ENCODE assay signal across 15 cellular contexts in genomic region chr11:108886608-108887007, GRCh38.
A peak's percentile ranks its signal among the peaks of the same experiment; 100 is the strongest.
DNase-seq lines count a peak whose midpoint lies in the region; ATAC-seq and TF ChIP-seq lines count a peak whose summit lies in the region.
"Had no signal": no experiment of that assay in that cellular context is flagged by ENCODE, and none has a peak within 500 bp of the region (broad histone marks: within the 10 kb centered on the region; RNA-seq: fewer than 3 reads in every experiment).

No MANE protein-coding gene starts in this region.

- 0 out of 2 replicates have a peak, but pooled peaks have one; percentile 35 for ATAC-seq in HCT116
- ATAC-seq in foreskin keratinocyte = peak; percentile 52

- no peaks in the 10 kb centered on the region for H3K9me3 ChIP-seq in HCT116 (ENCODE audit: control insufficient read depth in 1 of 2, insufficient read depth in 1 of 2, low read depth in 1 of 2, low read length in 2 of 2)
- no peaks in the 10 kb centered on the region for H3K9me3 ChIP-seq in adipocyte (ENCODE audit: control insufficient read depth, low read length)
- no peaks in the 10 kb centered on the region for H3K9me3 ChIP-seq in prostate gland
- H3K9me3 ChIP-seq: BLaER1 treated with 17β-estradiol and CSF1 and Interleukin-3, amounts not matched to agents 10 nM and 100 nM; sigmoid colon; SJCRH30 had no signal

- POLR2A ChIA-PET in HCT116 (lab: Charles Lee) = interaction anchor here (0.9 to 1.4 kb wide), 2 partner anchors 9 to 10 kb away, joined by 3 to 8 read pairs; no protein-coding TSS in a partner anchor

- H3K36me3 ChIP-seq in HCT116 (ENCODE audit: control insufficient read depth in 1 of 2, insufficient read depth in 2 of 2, low read length in 2 of 2) (no peaks in the 10 kb centered on the region), adipocyte (ENCODE audit: control insufficient read depth, insufficient read depth, low read length, severe bottlenecking) (no peaks in the 10 kb centered on the region), prostate gland (no peaks in the 10 kb centered on the region)
- H3K36me3 ChIP-seq: BLaER1 treated with 17β-estradiol and CSF1 and Interleukin-3, amounts not matched to agents 10 nM and 100 nM; sigmoid colon; SJCRH30 had no signal

- WGBS in prostate gland = 88% methylated on average over 2 of the region's 2 CpGs

- CTCF ChIA-PET in HCT116 (lab: Charles Lee) = interaction anchor here (1.4 to 2.3 kb wide), 2 partner anchors 10 to 15 kb away, joined by 3 to 10 read pairs; no protein-coding TSS in a partner anchor

- no peak for TF ChIP-seq RAD21 in HCT116 (IDR thresholded peaks at IDR 0.05; ENCODE audit: low read depth)

- TF ChIP-seq POLR2A in HCT116 (IDR thresholded peaks at IDR 0.05; ENCODE audit: borderline replicate concordance, extremely low read depth, insufficient read depth, insufficient read length) (no peak), prostate gland (IDR thresholded peaks at IDR 0.05) (no peak)

- TF ChIP-seq CTCF in AG09309 (IDR thresholded peaks at IDR 0.05; ENCODE audit: control insufficient read depth, insufficient read depth, low read depth, low read length, missing control alignments) = no peak
- no peak for TF ChIP-seq CTCF in HCT116 (IDR thresholded peaks at IDR 0.05 in 2 of 3, conservative IDR thresholded peaks at IDR 0.05 in 1 of 3; ENCODE audit: borderline replicate concordance in 1 of 3, insufficient read depth in 1 of 3, low read depth in 2 of 3, low read length in 2 of 3)
- no peak for TF ChIP-seq CTCF in foreskin keratinocyte (conservative IDR thresholded peaks at IDR 0.05)
- no peak for TF ChIP-seq CTCF in prostate gland (IDR thresholded peaks at IDR 0.05)

- H3K27ac ChIP-seq in HCT116 (ENCODE audit: low read depth, low read length) = peak overlapping the region; percentile 82
- peak overlapping the region; percentile 37 for H3K27ac ChIP-seq in foreskin keratinocyte
- no peak overlapping the region for H3K27ac ChIP-seq in prostate gland
- H3K27ac ChIP-seq: BLaER1 treated with 17β-estradiol and CSF1 and Interleukin-3, amounts not matched to agents 10 nM and 100 nM; sigmoid colon; SJCRH30 had no signal

- intact Hi-C loops in HCT116 (cut with micrococcal nuclease) (no loop called here), prostate gland (cut with DNase I) (no loop called here)

- H3K9me2 ChIP-seq in HCT116 (ENCODE audit: insufficient read depth) = no peaks in the 10 kb centered on the region

- DNase-seq in AG09309 (ENCODE audit: low read depth) (peak; percentile 50), HCT116 (ENCODE audit: low read depth, low spot score) (no peak), adipocyte (ENCODE audit: low read depth) (peak; percentile 31), foreskin keratinocyte (peak in 1 of 2 donors; percentile 24), DMS53 treated with DMSO at 0.1 percent for 48 hours (lab: John Stamatoyannopoulos, UW; ENCODE audit: unreplicated experiment) (no peak), prostate gland (ENCODE audit: low spot score) (no peak), cerebellar nuclear complex (lab: John Stamatoyannopoulos, UW) (no peak), SIG-M5 treated with dmso at 0.1 percent for 504 hours (lab: John Stamatoyannopoulos, UW; ENCODE audit: unreplicated experiment) (no peak)
- DNase-seq: activated B cell treated with CpG ODN at 0.5 μM for 24 hours, head of caudate nucleus, NCI-H146, NCI-H69, sigmoid colon, SJCRH30 had no signal

- H4K20me1 ChIP-seq in HCT116 (ENCODE audit: insufficient read depth) = no peaks in the 10 kb centered on the region

- H3K4me2 ChIP-seq in HCT116 (ENCODE audit: low read length) = peak overlapping the region; percentile 21
- H3K4me2 ChIP-seq: BLaER1 treated with 17β-estradiol and CSF1 and Interleukin-3, amounts not matched to agents 10 nM and 100 nM had no signal

- no peaks in the 10 kb centered on the region for H3K27me3 ChIP-seq in HCT116 (ENCODE audit: insufficient read depth, low read length)
- no peaks in the 10 kb centered on the region for H3K27me3 ChIP-seq in adipocyte (replicated peaks; ENCODE audit: control insufficient read depth, insufficient read depth, low read length)
- H3K27me3 ChIP-seq in foreskin keratinocyte = no peaks in the 10 kb centered on the region
- no peaks in the 10 kb centered on the region for H3K27me3 ChIP-seq in prostate gland (replicated peaks; ENCODE audit: insufficient read depth)
- H3K27me3 ChIP-seq: BLaER1 treated with 17β-estradiol and CSF1 and Interleukin-3, amounts not matched to agents 10 nM and 100 nM; sigmoid colon; SJCRH30 had no signal

- no peak overlapping the region for H3K9ac ChIP-seq in HCT116 (ENCODE audit: low read length)
- H3K9ac ChIP-seq in adipocyte (ENCODE audit: low read length) = no peak overlapping the region
- H3K9ac ChIP-seq: BLaER1 treated with 17β-estradiol and CSF1 and Interleukin-3, amounts not matched to agents 10 nM and 100 nM had no signal

- RAD21 ChIA-PET in HCT116 (lab: Charles Lee; ENCODE audit: low non-redundant PET in 1 of 2, low total read pairs in 2 of 2, uncharacterized antibody in 2 of 2, unreplicated experiment in 2 of 2) = no interaction called here

- no peaks in the 10 kb centered on the region for H3K79me2 ChIP-seq in HCT116 (ENCODE audit: insufficient read depth, low read length)

- BruUV-seq in HCT116 (replicated peaks; lab: Mats Ljungman, UMichigan) = no TSS peak

- H3K4me1 ChIP-seq in HCT116 (ENCODE audit: control insufficient read depth in 1 of 2, insufficient read depth in 2 of 2, low read length in 2 of 2) (peaks cover 70 to 75% of the 10 kb centered on the region in 2 experiments), adipocyte (ENCODE audit: control insufficient read depth, insufficient read depth, low read length) (no peaks in the 10 kb centered on the region), foreskin keratinocyte (peaks cover 10% of the 10 kb centered on the region), prostate gland (replicated peaks) (no peaks in the 10 kb centered on the region)
- H3K4me1 ChIP-seq: sigmoid colon had no signal

- H3K4me3 ChIP-seq in AG09309 (ENCODE audit: control insufficient read depth, low read depth, low read length) = no peak overlapping the region
- H3K4me3 ChIP-seq in HCT116 (replicated peaks in 1 of 2; ENCODE audit: low read depth in 1 of 2, low read length in 2 of 2) = no peak overlapping the region
- H3K4me3 ChIP-seq in adipocyte (ENCODE audit: low read length) = no peak overlapping the region
- H3K4me3 ChIP-seq in prostate gland = no peak overlapping the region
- H3K4me3 ChIP-seq: BLaER1 treated with 17β-estradiol and CSF1 and Interleukin-3, amounts not matched to agents 10 nM and 100 nM; sigmoid colon; SJCRH30 had no signal

- H2AFZ ChIP-seq in HCT116 (ENCODE audit: low read depth, low read length, poor library complexity, severe bottlenecking) = no peak overlapping the region

TF ChIP-seq in HCT116, 20 proteins besides CTCF, POLR2A, EP300 and RAD21 (continues in another document):
- TF ChIP-seq MAX (IDR thresholded peaks at IDR 0.05) = 0 out of 2 replicates have a peak, but pooled peaks have one; percentile 22
- no peak for TF ChIP-seq TCF7L2 (IDR thresholded peaks at IDR 0.05; ENCODE audit: borderline replicate concordance, extremely low read depth, insufficient read depth, insufficient read length)
- TF ChIP-seq ZFX (IDR thresholded peaks at IDR 0.05) = no peak
- TF ChIP-seq ATF3 (IDR thresholded peaks at IDR 0.05) = no peak
- no peak for TF ChIP-seq CEBPB (IDR thresholded peaks at IDR 0.05; ENCODE audit: low read depth)
- peak; percentile 61; the same call in 1 of the 2 replicates for TF ChIP-seq JUND (IDR thresholded peaks at IDR 0.05)
- TF ChIP-seq EZH2 (IDR thresholded peaks at IDR 0.05) = no peak
- TF ChIP-seq CBX3 (IDR thresholded peaks at IDR 0.05; ENCODE audit: low read depth) = 0 out of 2 replicates have a peak, but pooled peaks have one; percentile 41
- TF ChIP-seq EGR1 (IDR thresholded peaks at IDR 0.05; ENCODE audit: low read depth) = no peak
- no peak for TF ChIP-seq ZBTB33 (IDR thresholded peaks at IDR 0.05; ENCODE audit: extremely low read depth, insufficient replicate concordance, low read length)
- TF ChIP-seq FOSL1 (IDR thresholded peaks at IDR 0.05; ENCODE audit: low read depth) = peak; percentile 69; the same call in 1 of the 2 replicates
- TF ChIP-seq ELF1 (IDR thresholded peaks at IDR 0.05; ENCODE audit: borderline replicate concordance, low read depth) = no peak
- TF ChIP-seq EZH2phosphoT487 (IDR thresholded peaks at IDR 0.05; ENCODE audit: borderline replicate concordance) = no peak
- no peak for TF ChIP-seq ZNF274 (IDR thresholded peaks at IDR 0.05; ENCODE audit: low read depth, low read length)
- no peak for TF ChIP-seq SRF (IDR thresholded peaks at IDR 0.05; ENCODE audit: low read depth)
- TF ChIP-seq POLR2AphosphoS5 (IDR thresholded peaks at IDR 0.05; ENCODE audit: low read depth, low read length) = no peak
- TF ChIP-seq YY1 (IDR thresholded peaks at IDR 0.05; ENCODE audit: extremely low read depth, insufficient replicate concordance, low read depth, low read length) = no peak
- no peak for TF ChIP-seq SIN3A (IDR thresholded peaks at IDR 0.05; ENCODE audit: low read depth)

Comparison
In these comparisons a context has a peak if more than half of its experiments do, and no peak if none do; other contexts are left out.
1. DNase-seq: peak in AG09309 (single experiment) and adipocyte (single experiment); none in HCT116 (single experiment), DMS53 treated with DMSO at 0.1 percent for 48 hours (single experiment), prostate gland (single experiment), cerebellar nuclear complex (0 of 2) and SIG-M5 treated with dmso at 0.1 percent for 504 hours (single experiment).
2. H3K27ac ChIP-seq: peak in HCT116 (single experiment) and foreskin keratinocyte (single experiment); none in prostate gland (0 of 2).